ENCODE assay signal across 8 cellular contexts in the genomic region with DNA sequence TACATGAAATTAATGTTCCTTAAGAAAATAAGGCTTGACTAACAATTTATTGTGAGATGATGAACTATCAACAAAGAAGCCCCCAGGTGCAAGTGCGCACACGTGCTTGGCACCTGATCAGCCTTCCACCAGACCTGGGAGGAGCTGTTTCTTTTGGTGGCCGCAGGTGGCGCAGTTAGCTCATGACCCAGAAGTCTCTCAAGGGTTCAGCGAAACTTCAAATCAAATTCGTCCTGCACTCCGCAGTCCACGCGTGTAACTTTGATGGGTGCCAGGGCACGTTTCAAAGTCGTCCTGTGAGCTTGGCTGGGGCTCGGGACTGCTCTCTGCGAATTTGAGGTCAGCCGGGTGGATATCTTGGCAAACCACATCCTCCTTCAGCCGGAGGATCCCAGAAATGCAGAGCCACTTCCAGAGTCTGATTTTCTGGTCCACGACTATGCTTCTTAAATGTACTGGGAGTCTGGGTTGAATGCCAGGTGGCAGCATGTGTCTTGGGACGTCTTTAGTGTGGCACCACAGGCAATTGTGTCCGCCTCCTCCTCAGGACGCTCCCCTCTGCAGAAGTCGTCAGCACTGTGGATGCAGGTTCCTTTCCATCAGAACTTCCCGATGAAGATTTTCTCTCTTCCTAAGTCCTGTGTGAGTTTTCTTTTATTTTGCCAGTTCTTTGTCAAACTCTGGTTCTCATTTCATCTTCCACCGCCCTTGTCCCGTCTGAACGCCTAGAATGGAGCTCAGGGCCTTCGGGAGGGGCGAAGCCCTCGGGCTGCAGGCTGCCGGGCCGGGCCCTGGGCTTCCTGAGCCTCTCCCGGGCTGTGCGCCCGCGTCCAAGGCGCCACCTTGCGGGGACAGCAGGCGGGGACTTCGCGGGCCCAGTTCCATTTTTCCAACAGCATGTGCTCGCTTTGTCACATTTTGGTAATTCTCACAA.
DNase-seq lines count a peak whose midpoint lies in the region; ATAC-seq, FAIRE-seq and TF ChIP-seq lines count a peak whose summit lies in the region.

No MANE protein-coding gene starts in this region.

- TF ChIP-seq RAD21 in HepG2 (CRISPR knock-in tag; IDR thresholded peaks at IDR 0.05), result no peak

- POLR2A ChIA-PET in HepG2 (lab: Yijun Ruan, JAX), result interaction anchor here (0.9 kb wide), 1 partner anchor 19 kb away, joined by 3 read pairs; no protein-coding TSS in a partner anchor

- WGBS in HepG2 (ENCODE audit: low lambda C conversion rate), result 67% methylated on average over 39 of the region's 39 CpGs
- WGBS in thyroid gland, 2 donors, result 48 to 63% methylated on average over 36 to 39 of the region's 39 CpGs
- 65 to 71% (median 70%) methylated on average over 39 of the region's 39 CpGs for WGBS in ovary, 3 donors

- FAIRE-seq in HepG2 (lab: Jason Lieb, UNC), result no peak

- H3K4me3 ChIP-seq in ACC112 (ENCODE audit: low read depth, low read length) (peak overlapping the region; percentile 44; the same call in 1 of the 2 replicates), KMS-11 (IDR thresholded peaks at IDR 0.05; ENCODE audit: insufficient read depth, low read depth, low read length) (no peak overlapping the region), astrocyte of the cerebellum (ENCODE audit: low read depth, low read length) (no peak overlapping the region), HepG2 (replicated peaks in 1 of 3; ENCODE audit: insufficient read depth in 1 of 3, low read depth in 2 of 3, low read length in 3 of 3) (no peak overlapping the region; a peak in 1 of 6 replicates), thyroid gland (replicated peaks in 1 of 3) (no peak overlapping the region), ovary (no peak overlapping the region)

- no peak overlapping the region for H2AFZ ChIP-seq in ACC112 (ENCODE audit: low read length, unreplicated experiment)
- H2AFZ ChIP-seq in KMS-11 (ENCODE audit: low read depth), result peak overlapping the region; percentile 26; the same call in 1 of the 2 replicates
- H2AFZ ChIP-seq in HepG2 (ENCODE audit: low read length), result no peak overlapping the region

- H3K4me2 ChIP-seq in KMS-11 (no peak overlapping the region), HepG2 (ENCODE audit: low read depth, low read length) (peak overlapping the region; percentile 8; the same call in 1 of the 2 replicates)

- H3K27ac ChIP-seq in ACC112 (ENCODE audit: low read depth, low read length) (no peak overlapping the region), KMS-11 (no peak overlapping the region), HepG2 (ENCODE audit: extremely low read length, insufficient read depth, low read length) (no peak overlapping the region), thyroid gland (no peak overlapping the region), ovary (no peak overlapping the region)

- H3K4me1 ChIP-seq in ACC112 (ENCODE audit: control insufficient read depth, insufficient read depth, low read length, unreplicated experiment) (peaks cover 32% of the 10 kb centered on the region), KMS-11 (ENCODE audit: low read depth, poor library complexity, severe bottlenecking) (no peaks in the 10 kb centered on the region), HepG2 (ENCODE audit: insufficient read depth, low read length) (peaks cover 10% of the 10 kb centered on the region), thyroid gland (no peaks in the 10 kb centered on the region), ovary (ENCODE audit: insufficient read depth) (no peaks in the 10 kb centered on the region)

- H3K9me3 ChIP-seq in HepG2 (ENCODE audit: low read length) (no peaks in the 10 kb centered on the region), thyroid gland (no peaks in the 10 kb centered on the region), ovary (no peaks in the 10 kb centered on the region)

- in situ Hi-C loops in astrocyte of the cerebellum (cut with HindIII; ENCODE audit: low sequenced_read_pairs), result no loop called here
- in situ Hi-C loops in HepG2 (cut with HindIII; ENCODE audit: extremely low pct_ligation_motif_present, low pct_unique_long_range_greater_than_20kb), result no loop called here

- intact Hi-C loops in HepG2 (cut with micrococcal nuclease; ENCODE audit: unreplicated experiment), result loop anchor here (2.0 kb wide), 1 partner anchor 82 kb away; no protein-coding TSS in a partner anchor
- intact Hi-C loops in thyroid gland (cut with DNase I), result no loop called here
- intact Hi-C loops in ovary (cut with DNase I), result no loop called here

- H3K79me2 ChIP-seq in ACC112 (ENCODE audit: control insufficient read depth, insufficient read depth, low read length, unreplicated experiment), result no peaks in the 10 kb centered on the region
- H3K79me2 ChIP-seq in KMS-11 (ENCODE audit: insufficient read depth, low read depth), result no peaks in the 10 kb centered on the region
- H3K79me2 ChIP-seq in HepG2 (ENCODE audit: insufficient read depth, low read length), result no peaks in the 10 kb centered on the region

- H3K27me3 ChIP-seq in ACC112 (ENCODE audit: insufficient read depth, low read length) (no peaks in the 10 kb centered on the region), KMS-11 (ENCODE audit: insufficient read depth, low read depth) (no peaks in the 10 kb centered on the region), HepG2 (ENCODE audit: control insufficient read depth in 1 of 2, insufficient read depth in 2 of 2, low read length in 2 of 2) (no peaks in the 10 kb centered on the region), thyroid gland (no peaks in the 10 kb centered on the region), ovary (no peaks in the 10 kb centered on the region)

- H4K20me1 ChIP-seq in KMS-11 (ENCODE audit: insufficient read depth) (no peaks in the 10 kb centered on the region), HepG2 (ENCODE audit: insufficient read depth, low read length) (no peaks in the 10 kb centered on the region)

- TF ChIP-seq CTCF in KMS-11 (conservative IDR thresholded peaks at IDR 0.05; ENCODE audit: low read depth, low read length) (peak; percentile 53; the same call in 1 of the 2 replicates), astrocyte of the cerebellum (IDR thresholded peaks at IDR 0.05; ENCODE audit: low read depth, low read length, missing control alignments) (peak; percentile 72), HepG2 (CRISPR knock-in tag; IDR thresholded peaks at IDR 0.05) (peak; percentile 74), thyroid gland (IDR thresholded peaks at IDR 0.05) (peak in 3 of 6 experiments; percentile 29 to 76 (median 41)), ovary (IDR thresholded peaks at IDR 0.05) (no peak)

- TF ChIP-seq POLR2A in HepG2 (IDR thresholded peaks at IDR 0.05; ENCODE audit: insufficient read depth in 1 of 2, low read depth in 2 of 2, low read length in 2 of 2) (no peak), thyroid gland (IDR thresholded peaks at IDR 0.05) (no peak), ovary (IDR thresholded peaks at IDR 0.05) (no peak)

- peak; percentile 98 for ATAC-seq in HepG2
- no peak for ATAC-seq in HG02884 (IDR thresholded peaks at IDR 0.05; ENCODE audit: unreplicated experiment)

- H3K9ac ChIP-seq in KMS-11 (no peak overlapping the region), HepG2 (ENCODE audit: insufficient read depth, low read depth, low read length) (no peak overlapping the region)

- CTCF ChIA-PET in HepG2 (lab: Yijun Ruan, JAX; ENCODE audit: low intra/inter-chr PET ratio, low total read pairs), result interaction anchor here (1.2 to 2.0 kb wide), 2 partner anchors 80 to 502 kb away, joined by 3 to 9 read pairs; no protein-coding TSS in a partner anchor

- H3K36me3 ChIP-seq in ACC112 (ENCODE audit: insufficient read depth, low read length), result no peaks in the 10 kb centered on the region
- no peaks in the 10 kb centered on the region for H3K36me3 ChIP-seq in KMS-11 (ENCODE audit: insufficient read depth)
- H3K36me3 ChIP-seq in HepG2 (replicated peaks in 1 of 2; ENCODE audit: control insufficient read depth in 1 of 2, insufficient read depth in 2 of 2, low read length in 2 of 2), result no peaks in the 10 kb centered on the region
- no peaks in the 10 kb centered on the region for H3K36me3 ChIP-seq in thyroid gland
- H3K36me3 ChIP-seq in ovary, result no peaks in the 10 kb centered on the region

- no TSS peak for BruUV-seq in HepG2 (replicated peaks; lab: Mats Ljungman, UMichigan)

- TF ChIP-seq EP300 in HepG2 (IDR thresholded peaks at IDR 0.05; ENCODE audit: low read depth in 2 of 2, low read length in 2 of 2) (no peak), HepG2 (CRISPR knock-in tag; IDR thresholded peaks at IDR 0.05; ENCODE audit: borderline replicate concordance) (no peak), ovary (IDR thresholded peaks at IDR 0.05) (no peak)

- no peak for DNase-seq in astrocyte of the cerebellum (ENCODE audit: low read depth)
- no peak for DNase-seq in HepG2 (ENCODE audit: low spot score)
- DNase-seq in thyroid gland, result peak; percentile 26 to 51
- DNase-seq in NCI-H2081 treated with DMSO at 0.1 percent for 48 hours (lab: John Stamatoyannopoulos, UW), result no peak
- DNase-seq in ovary, result no peak

TF ChIP-seq in HepG2, 621 proteins besides CTCF, POLR2A, EP300 and RAD21 (continues in another document):
- TF ChIP-seq, protein P1, sequence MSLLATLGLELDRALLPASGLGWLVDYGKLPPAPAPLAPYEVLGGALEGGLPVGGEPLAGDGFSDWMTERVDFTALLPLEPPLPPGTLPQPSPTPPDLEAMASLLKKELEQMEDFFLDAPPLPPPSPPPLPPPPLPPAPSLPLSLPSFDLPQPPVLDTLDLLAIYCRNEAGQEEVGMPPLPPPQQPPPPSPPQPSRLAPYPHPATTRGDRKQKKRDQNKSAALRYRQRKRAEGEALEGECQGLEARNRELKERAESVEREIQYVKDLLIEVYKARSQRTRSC (CRISPR knock-in tag; IDR thresholded peaks at IDR 0.05; ENCODE audit: low read depth), result no peak
- no peak for TF ChIP-seq NR2F2 (IDR thresholded peaks at IDR 0.05; ENCODE audit: borderline replicate concordance, low read depth)
- TF ChIP-seq POLR2AphosphoS2 (IDR thresholded peaks at IDR 0.05; ENCODE audit: low read depth, low read length), result no peak
- TF ChIP-seq TEAD3 (CRISPR knock-in tag; optimal IDR thresholded peaks at IDR 0.05; ENCODE audit: borderline replicate concordance), result no peak
- TF ChIP-seq KDM2A (CRISPR knock-in tag; IDR thresholded peaks at IDR 0.05; ENCODE audit: borderline replicate concordance, low read depth), result peak; percentile 56; the same call in 1 of the 2 replicates
- no peak for TF ChIP-seq ARID2 (CRISPR knock-in tag; IDR thresholded peaks at IDR 0.05; ENCODE audit: borderline replicate concordance)
- TF ChIP-seq NR2C2 (CRISPR knock-in tag; IDR thresholded peaks at IDR 0.05; ENCODE audit: borderline replicate concordance), result no peak
- no peak for TF ChIP-seq ZNF143 (CRISPR knock-in tag; IDR thresholded peaks at IDR 0.05)
- TF ChIP-seq, protein P2, sequence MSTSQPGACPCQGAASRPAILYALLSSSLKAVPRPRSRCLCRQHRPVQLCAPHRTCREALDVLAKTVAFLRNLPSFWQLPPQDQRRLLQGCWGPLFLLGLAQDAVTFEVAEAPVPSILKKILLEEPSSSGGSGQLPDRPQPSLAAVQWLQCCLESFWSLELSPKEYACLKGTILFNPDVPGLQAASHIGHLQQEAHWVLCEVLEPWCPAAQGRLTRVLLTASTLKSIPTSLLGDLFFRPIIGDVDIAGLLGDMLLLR (CRISPR knock-in tag; IDR thresholded peaks at IDR 0.05), result 0 out of 2 replicates have a peak, but pooled peaks have one; percentile 25
- no peak for TF ChIP-seq ZC3H4 (CRISPR knock-in tag; IDR thresholded peaks at IDR 0.05; ENCODE audit: borderline replicate concordance)
- TF ChIP-seq IRX3 (CRISPR knock-in tag; IDR thresholded peaks at IDR 0.05; ENCODE audit: borderline replicate concordance, low read depth), result no peak

Comparison
In these comparisons a context has a peak if more than half of its experiments do, and no peak if none do; other contexts are left out.
1. CTCF ChIP-seq: peak in KMS-11 (single experiment), astrocyte of the cerebellum (single experiment) and HepG2 (single experiment); none in ovary (0 of 3).
2. DNase-seq: peak in thyroid gland (2 of 2); none in astrocyte of the cerebellum (single experiment), HepG2 (single experiment), NCI-H2081 treated with DMSO at 0.1 percent for 48 hours (single experiment) and ovary (0 of 5).